8 cellular contexts compared by ENCODE assay signal in the genomic region with DNA sequence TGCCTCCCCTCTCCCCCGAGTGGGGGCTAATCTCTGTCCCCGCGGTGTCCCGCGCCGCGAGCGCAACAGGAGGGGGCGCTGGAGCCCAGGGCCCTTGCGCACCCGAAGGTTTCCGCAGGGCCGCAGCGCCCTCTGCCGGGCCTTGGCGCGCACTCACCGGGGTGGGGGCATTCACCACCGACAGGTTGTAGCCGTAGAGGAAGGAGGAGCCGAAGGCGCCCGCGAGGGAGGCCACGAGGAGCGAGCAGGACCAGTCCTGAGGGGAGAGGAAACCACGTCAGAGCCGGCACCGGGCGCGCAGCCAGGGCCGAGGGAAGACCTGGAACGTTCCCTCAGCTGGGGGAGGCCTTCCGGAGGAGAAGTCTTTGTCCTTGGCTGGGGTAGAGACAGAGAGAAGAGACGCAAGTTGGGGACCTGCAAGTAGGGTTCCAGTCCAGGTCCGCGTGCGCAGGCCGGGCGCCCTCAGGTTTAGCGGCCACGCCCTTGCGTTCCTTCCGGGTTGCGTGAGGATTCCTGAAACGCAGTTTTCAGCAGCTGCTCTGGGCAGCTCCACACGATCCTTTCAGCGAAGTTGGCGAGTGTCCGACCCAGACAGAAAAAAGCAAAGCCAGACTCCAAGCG. TPM values are rescaled to one million over a fixed set of nuclear protein-coding genes. Genes with fewer than 3 reads are reported as not detected.
DNase-seq lines count a peak whose midpoint lies in the region; ATAC-seq and TF ChIP-seq lines count a peak whose summit lies in the region.

No MANE protein-coding gene starts in this region.

- DNase-seq in DMS53 (lab: John Stamatoyannopoulos, UW) (peak; percentile 93), KBM-7 (peak; percentile 97), RWPE2 (ENCODE audit: low spot score) (peak; percentile 97), foreskin melanocyte (peak; percentile 74), neural progenitor cell (ENCODE audit: low spot score) (peak; percentile 89)
- DNase-seq in activated naive CD4-positive, alpha-beta T cell (lab: John Stamatoyannopoulos, UW), result peak; percentile 83 to 94 (median 87)

- peak overlapping the region; percentile 70 for H3K4me2 ChIP-seq in neural progenitor cell

- peak overlapping the region; percentile 52 for H3K4me3 Mint-ChIP-seq in neural progenitor cell

- no peak overlapping the region for H3K27ac Mint-ChIP-seq in neural progenitor cell

- TF ChIP-seq CTCF in RWPE2 (IDR thresholded peaks at IDR 0.05; ENCODE audit: poor library complexity, severe bottlenecking), result peak; percentile 99
- peak; percentile 99 for TF ChIP-seq CTCF in neural progenitor cell (IDR thresholded peaks at IDR 0.05)

- H3K4me1 Mint-ChIP-seq in neural progenitor cell, result peaks cover 26% of the 10 kb centered on the region

- no peaks in the 10 kb centered on the region for H3K9me3 Mint-ChIP-seq in neural progenitor cell

- ATAC-seq in GM21528 (IDR thresholded peaks at IDR 0.05; ENCODE audit: low FRiP score, unreplicated experiment) (peak; percentile 97), RWPE2 (ENCODE audit: low read depth) (peak; percentile 87)

- in situ Hi-C loops in KBM-7 (cut with MboI; ENCODE audit: low pct_unique_long_range_greater_than_20kb, low sequenced_read_pairs), result loop anchor here (10.0 kb wide), 1 partner anchor 254 kb away; no protein-coding TSS in a partner anchor

- H2AFZ ChIP-seq in neural progenitor cell (replicated peaks), result peak overlapping the region; percentile 89

- peak overlapping the region; percentile 94 for H3K27ac ChIP-seq in RWPE2 (ENCODE audit: poor library complexity, severe bottlenecking)
- no peak overlapping the region for H3K27ac ChIP-seq in neural progenitor cell
- H3K27ac ChIP-seq in stomach smooth muscle (ENCODE audit: low read length), result peak overlapping the region; percentile 87

- H3K79me2 ChIP-seq in neural progenitor cell (ENCODE audit: low read depth), result no peaks in the 10 kb centered on the region

- H3K4me1 ChIP-seq in RWPE2 (ENCODE audit: insufficient read depth, poor library complexity, severe bottlenecking) (peaks cover 20% of the 10 kb centered on the region), neural progenitor cell (peaks cover 7% of the 10 kb centered on the region), stomach smooth muscle (ENCODE audit: control insufficient read depth, insufficient read depth, low read length) (peaks cover 20% of the 10 kb centered on the region)

- H3F3A ChIP-seq in neural progenitor cell (ENCODE audit: low read depth), result no peaks in the 10 kb centered on the region

- H3K9me3 ChIP-seq in RWPE2 (ENCODE audit: severe bottlenecking) (no peaks in the 10 kb centered on the region), neural progenitor cell (ENCODE audit: low read depth) (no peaks in the 10 kb centered on the region), stomach smooth muscle (ENCODE audit: control insufficient read depth in 2 of 2, low read length in 2 of 2) (no peaks in the 10 kb centered on the region)

- H3K36me3 ChIP-seq in RWPE2 (ENCODE audit: low read depth) (peaks cover 49% of the 10 kb centered on the region), neural progenitor cell (no peaks in the 10 kb centered on the region), stomach smooth muscle (ENCODE audit: control insufficient read depth in 2 of 2, insufficient read depth in 2 of 2, low read length in 2 of 2) (no peaks in the 10 kb centered on the region)

- no peaks in the 10 kb centered on the region for H3K27me3 ChIP-seq in RWPE2 (ENCODE audit: insufficient read depth, poor library complexity, severe bottlenecking)
- H3K27me3 ChIP-seq in neural progenitor cell, result peaks cover 17% of the 10 kb centered on the region
- no peaks in the 10 kb centered on the region for H3K27me3 ChIP-seq in stomach smooth muscle (ENCODE audit: control insufficient read depth in 1 of 2, insufficient read depth in 2 of 2, low read length in 2 of 2)

- no peaks in the 10 kb centered on the region for H4K20me1 ChIP-seq in neural progenitor cell (ENCODE audit: low read depth)

- no peaks in the 10 kb centered on the region for H3K36me3 Mint-ChIP-seq in neural progenitor cell

- H3K4me3 ChIP-seq in RWPE2 (ENCODE audit: severe bottlenecking) (peak overlapping the region; percentile 15), neural progenitor cell (peak overlapping the region; percentile 33), stomach smooth muscle (ENCODE audit: low read length in 2 of 2) (peak overlapping the region; percentile 47 to 78)

- H3K9ac ChIP-seq in neural progenitor cell (no peak overlapping the region), stomach smooth muscle (ENCODE audit: low read length in 2 of 2) (peak overlapping the region; percentile 65 to 82)

- H3K27me3 Mint-ChIP-seq in neural progenitor cell (ENCODE audit: insufficient read depth, low read depth), result peaks cover 13% of the 10 kb centered on the region

RNA-seq across cellular contexts. Expression of a gene that starts 2.4 kb away (rescaled TPM):
- total RNA-seq in neural progenitor cell (ENCODE audit: low replicate concordance), result not detected in 2 replicates
